In the genomic region with DNA sequence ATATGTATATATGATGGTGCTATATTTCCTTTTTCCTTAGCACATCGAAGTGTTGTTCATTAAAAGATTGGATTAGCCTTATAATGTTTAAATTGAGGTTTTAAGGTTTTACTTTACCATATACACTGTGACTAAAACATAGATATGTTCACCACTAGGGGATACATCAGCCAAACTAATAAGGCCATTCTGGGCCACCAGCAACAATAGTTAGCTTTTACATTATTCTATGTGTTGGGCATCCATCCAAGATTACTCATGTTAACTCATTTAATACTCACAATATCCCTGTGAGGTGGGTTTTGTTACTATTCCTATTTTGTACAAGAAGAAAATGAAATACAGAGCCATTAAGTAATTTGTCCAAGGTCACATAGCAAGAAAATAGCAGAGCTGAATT, we compare ENCODE assay signal across 12 cellular contexts.
DNase-seq lines count a peak whose midpoint lies in the region; ATAC-seq and TF ChIP-seq lines count a peak whose summit lies in the region.
"Had no signal": no experiment of that assay in that cellular context is flagged by ENCODE, and none has a peak within 500 bp of the region (broad histone marks: within the 10 kb centered on the region; RNA-seq: fewer than 3 reads in every experiment).

No MANE protein-coding gene starts in this region.

- H3K27me3 ChIP-seq in breast epithelium (no peaks in the 10 kb centered on the region), OCI-LY1 (ENCODE audit: insufficient read depth, low read length) (no peaks in the 10 kb centered on the region), fibroblast of lung (ENCODE audit: control insufficient read depth, insufficient read depth, low read length) (no peaks in the 10 kb centered on the region), body of pancreas (no peaks in the 10 kb centered on the region)
- H3K27me3 ChIP-seq: neutrophil had no signal

- ATAC-seq in activated T-helper 17 cell treated with anti-CD3 and anti-CD28 coated beads, Interleukin-2, amount 50 U/mL, for 72 hours (replicated peaks) = no peak
- ATAC-seq in body of pancreas = no peak
- ATAC-seq: Right ventricle myocardium inferior had no signal

- TF ChIP-seq POLR2A in breast epithelium (IDR thresholded peaks at IDR 0.05) = no peak
- no peak for TF ChIP-seq POLR2A in body of pancreas (IDR thresholded peaks at IDR 0.05)

- no peak overlapping the region for H3K27ac Mint-ChIP-seq in MCF 10A (ENCODE audit: low read depth, unreplicated experiment)
- no peak overlapping the region for H3K27ac Mint-ChIP-seq in activated T-helper 17 cell treated with anti-CD3 and anti-CD28 coated beads, Interleukin-2, amount 50 U/mL, for 72 hours
- H3K27ac Mint-ChIP-seq: activated naive CD8-positive, alpha-beta T cell treated with anti-CD3 and anti-CD28 coated beads for 36 hours had no signal

- no peaks in the 10 kb centered on the region for H3K36me3 Mint-ChIP-seq in MCF 10A (ENCODE audit: insufficient read depth, unreplicated experiment)
- H3K36me3 Mint-ChIP-seq in activated T-helper 17 cell treated with anti-CD3 and anti-CD28 coated beads, Interleukin-2, amount 50 U/mL, for 72 hours (ENCODE audit: low read depth) = no peaks in the 10 kb centered on the region
- H3K36me3 Mint-ChIP-seq: activated naive CD8-positive, alpha-beta T cell treated with anti-CD3 and anti-CD28 coated beads for 36 hours had no signal

- H4K20me1 ChIP-seq in OCI-LY1 (ENCODE audit: insufficient read depth, low read length) (no peaks in the 10 kb centered on the region), fibroblast of lung (ENCODE audit: control insufficient read depth, extremely low read depth, insufficient read depth, low read length) (no peaks in the 10 kb centered on the region)

- no peak overlapping the region for H3K9ac ChIP-seq in OCI-LY1 (ENCODE audit: low read length)
- no peak overlapping the region for H3K9ac ChIP-seq in fibroblast of lung (ENCODE audit: insufficient read depth, low read length)

- no peaks in the 10 kb centered on the region for H3F3A ChIP-seq in OCI-LY1 (ENCODE audit: insufficient read depth, low read length)

- H3K36me3 ChIP-seq in breast epithelium (no peaks in the 10 kb centered on the region), OCI-LY1 (ENCODE audit: insufficient read depth, low read length) (no peaks in the 10 kb centered on the region), fibroblast of lung (ENCODE audit: control insufficient read depth, insufficient read depth, low read length) (no peaks in the 10 kb centered on the region), body of pancreas (replicated peaks in 1 of 2; ENCODE audit: insufficient read depth in 1 of 2, low read depth in 2 of 2) (no peaks in the 10 kb centered on the region)
- H3K36me3 ChIP-seq: neutrophil had no signal

- intact Hi-C loops in MCF 10A (cut with micrococcal nuclease) (no loop called here), breast epithelium (cut with DNase I; ENCODE audit: low total_unique reads) (no loop called here), body of pancreas (cut with DNase I) (no loop called here)

- DNase-seq in MCF 10A (ENCODE audit: unreplicated experiment) (peak; percentile 44), breast epithelium (ENCODE audit: low spot score in 2 of 2) (no peak), fibroblast of lung (ENCODE audit: low read depth in 2 of 2) (peak; percentile 2 to 26), UCSD-AML1 (lab: John Stamatoyannopoulos, UW; ENCODE audit: unreplicated experiment) (no peak), body of pancreas (no peak), SIG-M5 treated with dmso at 0.1 percent for 504 hours (lab: John Stamatoyannopoulos, UW; ENCODE audit: unreplicated experiment) (no peak)
- DNase-seq: activated naive CD8-positive, alpha-beta T cell treated with anti-CD3 and anti-CD28 coated beads for 36 hours; KBM-7 had no signal

- no peaks in the 10 kb centered on the region for H3K9me3 ChIP-seq in breast epithelium
- no peaks in the 10 kb centered on the region for H3K9me3 ChIP-seq in OCI-LY1 (ENCODE audit: low read length)
- no peaks in the 10 kb centered on the region for H3K9me3 ChIP-seq in fibroblast of lung (ENCODE audit: control insufficient read depth, insufficient read depth, low read depth, low read length)
- no peaks in the 10 kb centered on the region for H3K9me3 ChIP-seq in body of pancreas
- H3K9me3 ChIP-seq: neutrophil had no signal

- H3K4me1 ChIP-seq in breast epithelium = no peaks in the 10 kb centered on the region
- peaks cover 15% of the 10 kb centered on the region for H3K4me1 ChIP-seq in OCI-LY1 (ENCODE audit: insufficient read depth, low read length, severe bottlenecking)
- no peaks in the 10 kb centered on the region for H3K4me1 ChIP-seq in fibroblast of lung (ENCODE audit: control insufficient read depth, extremely low read depth, insufficient read depth, low read length)
- no peaks in the 10 kb centered on the region for H3K4me1 ChIP-seq in body of pancreas

- WGBS in body of pancreas, 2 donors = 61 to 64% methylated on average over 1 of the region's 1 CpG

- H3K4me3 ChIP-seq in breast epithelium (no peak overlapping the region), OCI-LY1 (ENCODE audit: low read depth, low read length, poor library complexity, severe bottlenecking) (no peak overlapping the region), fibroblast of lung (replicated peaks in 1 of 4; ENCODE audit: control extremely low read depth in 1 of 4, insufficient read depth in 1 of 4, low read depth in 3 of 4, low read length in 4 of 4) (no peak overlapping the region), body of pancreas (no peak overlapping the region)

- H3K79me2 ChIP-seq in OCI-LY1 (ENCODE audit: insufficient read depth, low read length) = no peaks in the 10 kb centered on the region
- no peaks in the 10 kb centered on the region for H3K79me2 ChIP-seq in fibroblast of lung (ENCODE audit: control insufficient read depth, insufficient read depth, low read length)

- H3K4me1 Mint-ChIP-seq in MCF 10A (ENCODE audit: insufficient read depth, unreplicated experiment) = no peaks in the 10 kb centered on the region
- H3K4me1 Mint-ChIP-seq in activated T-helper 17 cell treated with anti-CD3 and anti-CD28 coated beads, Interleukin-2, amount 50 U/mL, for 72 hours = no peaks in the 10 kb centered on the region
- H3K4me1 Mint-ChIP-seq: activated naive CD8-positive, alpha-beta T cell treated with anti-CD3 and anti-CD28 coated beads for 36 hours had no signal

- peaks cover 40% of the 10 kb centered on the region for H3K27me3 Mint-ChIP-seq in MCF 10A (ENCODE audit: insufficient read depth, unreplicated experiment)
- H3K27me3 Mint-ChIP-seq in activated T-helper 17 cell treated with anti-CD3 and anti-CD28 coated beads, Interleukin-2, amount 50 U/mL, for 72 hours = no peaks in the 10 kb centered on the region
- H3K27me3 Mint-ChIP-seq: activated naive CD8-positive, alpha-beta T cell treated with anti-CD3 and anti-CD28 coated beads for 36 hours had no signal

- H3K9me2 ChIP-seq in OCI-LY1 (ENCODE audit: low read depth, low read length) = no peaks in the 10 kb centered on the region

- no peak overlapping the region for H2AFZ ChIP-seq in OCI-LY1 (ENCODE audit: low read length)
- H2AFZ ChIP-seq in fibroblast of lung (ENCODE audit: low read length) = no peak overlapping the region

- BruUV-seq in MCF 10A (replicated peaks; lab: Mats Ljungman, UMichigan) = no TSS peak

- CTCF ChIA-PET in MCF 10A (lab: Yijun Ruan, JAX) = interaction anchor here (0.7 to 0.8 kb wide), 2 partner anchors 10 to 1104 kb away, joined by 3 read pairs; no protein-coding TSS in a partner anchor

- POLR2A ChIA-PET in MCF 10A (lab: Yijun Ruan, JAX) = no interaction called here

- TF ChIP-seq CTCF in MCF 10A (IDR thresholded peaks at IDR 0.05; ENCODE audit: unreplicated experiment) = no peak
- TF ChIP-seq CTCF in breast epithelium (IDR thresholded peaks at IDR 0.05) = no peak
- peak; percentile 17; the same call in 1 of the 2 replicates for TF ChIP-seq CTCF in OCI-LY1 (IDR thresholded peaks at IDR 0.05; ENCODE audit: low read length)
- no peak for TF ChIP-seq CTCF in fibroblast of lung (conservative IDR thresholded peaks at IDR 0.05 in 1 of 2, IDR thresholded peaks at IDR 0.05 in 1 of 2; ENCODE audit: low read depth in 1 of 2, low read length in 2 of 2)
- TF ChIP-seq CTCF in body of pancreas (IDR thresholded peaks at IDR 0.05) = no peak

- H3K9me3 Mint-ChIP-seq in MCF 10A (ENCODE audit: unreplicated experiment) = no peaks in the 10 kb centered on the region
- H3K9me3 Mint-ChIP-seq in activated T-helper 17 cell treated with anti-CD3 and anti-CD28 coated beads, Interleukin-2, amount 50 U/mL, for 72 hours = peaks cover 4% of the 10 kb centered on the region
- H3K9me3 Mint-ChIP-seq: activated naive CD8-positive, alpha-beta T cell treated with anti-CD3 and anti-CD28 coated beads for 36 hours had no signal

- H3K4me2 ChIP-seq in OCI-LY1 (ENCODE audit: low read length) = no peak overlapping the region
- no peak overlapping the region for H3K4me2 ChIP-seq in fibroblast of lung (ENCODE audit: extremely low read depth, insufficient read depth, low read length)

- no peak overlapping the region for H3K27ac ChIP-seq in breast epithelium
- peak overlapping the region; percentile 50 for H3K27ac ChIP-seq in OCI-LY1 (ENCODE audit: low read depth, low read length, poor library complexity, severe bottlenecking)
- H3K27ac ChIP-seq in fibroblast of lung (ENCODE audit: insufficient read depth, low read length) = no peak overlapping the region
- H3K27ac ChIP-seq in body of pancreas = no peak overlapping the region
- H3K27ac ChIP-seq: neutrophil had no signal

- no peak overlapping the region for H3K4me3 Mint-ChIP-seq in MCF 10A (ENCODE audit: unreplicated experiment)
- H3K4me3 Mint-ChIP-seq in activated T-helper 17 cell treated with anti-CD3 and anti-CD28 coated beads, Interleukin-2, amount 50 U/mL, for 72 hours = no peak overlapping the region
- H3K4me3 Mint-ChIP-seq: activated naive CD8-positive, alpha-beta T cell treated with anti-CD3 and anti-CD28 coated beads for 36 hours had no signal

Comparison
In these comparisons a context has a peak if more than half of its experiments do, and no peak if none do; other contexts are left out.
1. DNase-seq: peak in MCF 10A (single experiment) and fibroblast of lung (2 of 2); none in breast epithelium (0 of 2), UCSD-AML1 (single experiment), body of pancreas (0 of 4) and SIG-M5 treated with dmso at 0.1 percent for 504 hours (single experiment).